14 cellular contexts compared by ENCODE assay signal in the genomic region with DNA sequence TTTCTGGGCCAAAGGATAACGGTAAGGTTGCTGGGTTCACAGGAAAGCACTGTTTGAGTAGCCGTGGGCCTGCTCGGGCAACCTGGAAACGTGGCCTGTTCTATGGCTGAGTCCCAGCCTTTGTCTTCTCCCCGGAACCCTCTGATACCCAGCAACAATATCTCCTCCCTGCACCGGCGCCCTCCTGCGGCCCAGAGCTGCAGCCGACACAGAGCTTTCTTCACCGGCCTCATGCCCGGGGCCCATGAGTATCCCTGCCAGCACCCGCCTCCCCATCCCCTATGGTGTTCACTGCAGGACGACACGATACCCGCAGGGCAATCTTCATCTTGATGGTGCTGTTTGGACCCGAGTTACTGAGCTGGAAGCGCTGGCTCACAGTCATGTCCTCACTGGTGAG.
"Had no signal": no experiment of that assay in that cellular context is flagged by ENCODE, and none has a peak within 500 bp of the region (broad histone marks: within the 10 kb centered on the region; RNA-seq: fewer than 3 reads in every experiment).

No MANE protein-coding gene starts in this region.

- H3K9me3 ChIP-seq: left ventricle myocardium inferior, ovary, sigmoid colon, thoracic aorta had no signal

- H3K9me3 Mint-ChIP-seq: neural crest cell; T-helper 1 cell treated with Interleukin-12 subunit alpha and Interleukin-12 subunit beta and Interleukin-4 antibody, amounts not matched to agents 30 μg/mL and 1 μg/mL, for 36 hours had no signal

- H3K27me3 ChIP-seq: cardiac muscle cell, ovary, sigmoid colon had no signal

- H3K27ac ChIP-seq: cardiac muscle cell, left ventricle myocardium inferior, ovary, thoracic aorta had no signal

- H3K4me3 Mint-ChIP-seq: neural crest cell; T-helper 1 cell treated with Interleukin-12 subunit alpha and Interleukin-12 subunit beta and Interleukin-4 antibody, amounts not matched to agents 30 μg/mL and 1 μg/mL, for 36 hours had no signal

- H3K27ac Mint-ChIP-seq: T-helper 1 cell treated with Interleukin-12 subunit alpha and Interleukin-12 subunit beta and Interleukin-4 antibody, amounts not matched to agents 30 μg/mL and 1 μg/mL, for 36 hours had no signal

- H3K4me1 ChIP-seq: left ventricle myocardium inferior had no signal

- DNase-seq: activated effector memory CD4-positive, alpha-beta T cell treated with Interleukin-2 at 50 U/mL for 16 hours; activated T-cell treated with anti-CD3 and anti-CD28 coated beads for 4 hours; foreskin melanocyte; left ventricle myocardium inferior; mesenchymal stem cell; ovary; sigmoid colon; stimulated activated CD4-positive, alpha-beta T cell treated with anti-CD3 and anti-CD28 coated beads, Interleukin-2, amount 100 ng/mL, for 24 hours; stimulated activated naive CD4-positive, alpha-beta T cell treated with Interleukin-2 at 50 U/mL for 16 hours had no signal

- ATAC-seq: activated CD4-positive, CD25-positive, alpha-beta regulatory T cell treated with anti-CD3 and anti-CD28 coated beads, Interleukin-2, amount 50 U/mL, for 24 hours had no signal

- H3K4me1 Mint-ChIP-seq: neural crest cell had no signal

- H3K4me3 ChIP-seq: cardiac muscle cell, left ventricle myocardium inferior, ovary, sigmoid colon, thoracic aorta had no signal

- H3K36me3 ChIP-seq: ovary had no signal
